In genomic region chr13:108093616-108094015, GRCh38 we compare ENCODE assay signal across 7 cellular contexts.
"Had no signal": no experiment of that assay in that cellular context is flagged by ENCODE, and none has a peak within 500 bp of the region (broad histone marks: within the 10 kb centered on the region; RNA-seq: fewer than 3 reads in every experiment).

No MANE protein-coding gene starts in this region.

- H3K27ac ChIP-seq: GM23248 had no signal

- H3K9ac ChIP-seq: GM23248 had no signal

- FAIRE-seq: HTR-8/SVneo, K562 had no signal

- DNase-seq: GM23248, GOT3, H9, HCEC 1CT, IMR-90 had no signal

- H3K4me3 ChIP-seq: GM23248, K562 had no signal
